Comparison of ENCODE assay signal across 1 cellular context in the genomic region with DNA sequence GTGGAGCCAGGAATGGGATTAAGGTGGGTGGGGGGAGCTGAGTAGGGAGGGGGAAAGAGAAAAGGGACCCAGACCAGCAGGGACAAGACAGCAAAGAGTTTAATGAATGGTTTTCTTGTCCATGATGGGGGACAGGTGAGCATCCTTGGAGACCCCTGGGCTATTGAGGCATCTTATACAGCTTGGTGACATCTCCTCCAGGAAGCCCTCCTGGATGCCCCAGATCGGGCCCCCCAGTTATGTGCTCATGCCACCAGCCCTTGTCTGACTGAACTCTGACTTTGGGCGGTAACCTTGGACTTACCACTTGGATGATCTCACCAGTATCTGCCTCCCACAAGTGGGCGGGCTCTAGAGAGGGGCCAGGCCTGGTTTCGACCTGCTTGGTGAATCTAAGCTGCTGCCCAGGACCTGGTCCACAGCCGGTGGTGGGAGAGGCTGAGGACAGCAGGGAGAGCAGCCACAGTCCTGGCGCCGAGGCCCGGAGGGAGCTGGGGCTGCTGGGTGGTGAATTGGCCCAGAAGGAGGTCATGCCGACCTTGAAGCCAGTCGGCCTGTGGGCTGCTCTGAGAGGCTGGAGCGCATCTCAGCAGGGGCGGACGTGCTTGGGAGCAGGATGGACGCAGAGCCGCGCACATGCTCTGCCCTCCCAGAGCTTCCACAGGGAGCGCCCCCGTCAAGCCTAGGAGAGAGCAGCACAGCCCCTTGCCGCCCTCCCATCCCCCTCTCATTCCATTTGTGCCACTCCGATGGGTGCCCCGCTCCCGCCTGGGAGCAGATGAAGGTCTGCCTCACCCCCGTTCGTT.
A peak's percentile ranks its signal among the peaks of the same experiment; 100 is the strongest.
TF ChIP-seq lines count a peak whose summit lies in the region.

No MANE protein-coding gene starts in this region.

TF ChIP-seq in HepG2, 621 proteins besides CTCF, POLR2A, EP300 and RAD21 (continued from another document):
- TF ChIP-seq, protein P1, sequence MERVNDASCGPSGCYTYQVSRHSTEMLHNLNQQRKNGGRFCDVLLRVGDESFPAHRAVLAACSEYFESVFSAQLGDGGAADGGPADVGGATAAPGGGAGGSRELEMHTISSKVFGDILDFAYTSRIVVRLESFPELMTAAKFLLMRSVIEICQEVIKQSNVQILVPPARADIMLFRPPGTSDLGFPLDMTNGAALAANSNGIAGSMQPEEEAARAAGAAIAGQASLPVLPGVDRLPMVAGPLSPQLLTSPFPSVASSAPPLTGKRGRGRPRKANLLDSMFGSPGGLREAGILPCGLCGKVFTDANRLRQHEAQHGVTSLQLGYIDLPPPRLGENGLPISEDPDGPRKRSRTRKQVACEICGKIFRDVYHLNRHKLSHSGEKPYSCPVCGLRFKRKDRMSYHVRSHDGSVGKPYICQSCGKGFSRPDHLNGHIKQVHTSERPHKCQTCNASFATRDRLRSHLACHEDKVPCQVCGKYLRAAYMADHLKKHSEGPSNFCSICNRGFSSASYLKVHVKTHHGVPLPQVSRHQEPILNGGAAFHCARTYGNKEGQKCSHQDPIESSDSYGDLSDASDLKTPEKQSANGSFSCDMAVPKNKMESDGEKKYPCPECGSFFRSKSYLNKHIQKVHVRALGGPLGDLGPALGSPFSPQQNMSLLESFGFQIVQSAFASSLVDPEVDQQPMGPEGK (CRISPR knock-in tag; IDR thresholded peaks at IDR 0.05), result 0 out of 2 replicates have a peak, but pooled peaks have one; percentile 17
- no peak for TF ChIP-seq TCF7 (IDR thresholded peaks at IDR 0.05; ENCODE audit: low read depth)
- TF ChIP-seq ZMAT3 (CRISPR knock-in tag; conservative IDR thresholded peaks at IDR 0.05), result no peak
- no peak for TF ChIP-seq PAF1 (CRISPR knock-in tag; IDR thresholded peaks at IDR 0.05)
- no peak for TF ChIP-seq MEIS1 (CRISPR knock-in tag; IDR thresholded peaks at IDR 0.05; ENCODE audit: borderline replicate concordance)
- TF ChIP-seq PHF5A (CRISPR knock-in tag; IDR thresholded peaks at IDR 0.05; ENCODE audit: low read depth, unreplicated experiment), result no peak
- TF ChIP-seq HNF4A (CRISPR knock-in tag; IDR thresholded peaks at IDR 0.05), result peak; percentile 30; the same call in 1 of the 2 replicates
- no peak for TF ChIP-seq SRF (IDR thresholded peaks at IDR 0.05; ENCODE audit: low read depth, low read length)
- TF ChIP-seq, protein P2, sequence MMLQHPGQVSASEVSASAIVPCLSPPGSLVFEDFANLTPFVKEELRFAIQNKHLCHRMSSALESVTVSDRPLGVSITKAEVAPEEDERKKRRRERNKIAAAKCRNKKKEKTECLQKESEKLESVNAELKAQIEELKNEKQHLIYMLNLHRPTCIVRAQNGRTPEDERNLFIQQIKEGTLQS (CRISPR knock-in tag; IDR thresholded peaks at IDR 0.05), result no peak
- peak; percentile 95 for TF ChIP-seq ZFP36 (IDR thresholded peaks at IDR 0.05; ENCODE audit: borderline replicate concordance, low read depth, low read length, partially characterized antibody)
